ENCODE assay signal across 17 cellular contexts in genomic region chr16:84323626-84324025, GRCh38. TPM values are rescaled to one million over a fixed set of nuclear protein-coding genes. Genes with fewer than 3 reads are reported as not detected.
"Had no signal": no experiment of that assay in that cellular context is flagged by ENCODE, and none has a peak within 500 bp of the region (broad histone marks: within the 10 kb centered on the region; RNA-seq: fewer than 3 reads in every experiment).

No MANE protein-coding gene starts in this region.

- H3K9ac ChIP-seq: neural progenitor cell, parathyroid adenoma had no signal

- H3K9me3 ChIP-seq: right atrium auricular region had no signal

- H2AFZ ChIP-seq: neural progenitor cell, parathyroid adenoma had no signal

- DNase-seq: activated CD4-positive, alpha-beta T cell treated with anti-CD3 and anti-CD28 coated beads for 36 hours; activated naive CD4-positive, alpha-beta T cell treated with anti-CD3 and anti-CD28 coated beads for 36 hours; central memory CD4-positive, alpha-beta T cell; cortex of kidney; effector CD8-positive, alpha-beta T cell; hippocampal formation; kidney glomerular epithelial cell; stimulated activated naive CD4-positive, alpha-beta T cell; T-helper 1 cell; WERI-Rb-1 had no signal

- H3K36me3 ChIP-seq: neural progenitor cell, right atrium auricular region, WERI-Rb-1 had no signal

- H3K27ac ChIP-seq: epithelial cell of prostate, neural progenitor cell, parathyroid adenoma, right atrium auricular region, WERI-Rb-1 had no signal

- H3K79me2 ChIP-seq: parathyroid adenoma had no signal

- H3K27me3 ChIP-seq: neural progenitor cell, right atrium auricular region had no signal

- H3K4me1 ChIP-seq: neural progenitor cell, parathyroid adenoma, right atrium auricular region had no signal

- H3K4me2 ChIP-seq: neural progenitor cell had no signal

- H3K4me3 ChIP-seq: neural progenitor cell, right atrium auricular region had no signal

RNA-seq across cellular contexts. Expression of gene WFDC1, which starts 28.9 kb away (rescaled TPM):
- total RNA-seq: activated CD4-positive, alpha-beta T cell treated with anti-CD3 and anti-CD28 coated beads for 36 hours; activated naive CD4-positive, alpha-beta T cell treated with anti-CD3 and anti-CD28 coated beads for 36 hours; glomerular endothelial cell had no signal

RNA-seq across cellular contexts. Expression of gene ATP2C2, which starts 44.7 kb away (rescaled TPM):
- total RNA-seq: activated CD4-positive, alpha-beta T cell treated with anti-CD3 and anti-CD28 coated beads for 36 hours; activated naive CD4-positive, alpha-beta T cell treated with anti-CD3 and anti-CD28 coated beads for 36 hours; activated T-helper 17 cell treated with anti-CD3 and anti-CD28 coated beads, Interleukin-2, amount 50 U/mL, for 72 hours; glomerular endothelial cell; myocyte; right atrium auricular region had no signal
